1 cellular context compared by ENCODE assay signal in genomic region chr10:113921571-113922370, GRCh38.
TF ChIP-seq lines count a peak whose summit lies in the region.

No MANE protein-coding gene starts in this region.

TF ChIP-seq in HepG2, 621 proteins besides CTCF, POLR2A, EP300 and RAD21 (continued from another document):
- TF ChIP-seq ZNF280B (CRISPR knock-in tag; IDR thresholded peaks at IDR 0.05; ENCODE audit: borderline replicate concordance) = no peak
